8 cellular contexts compared by ENCODE assay signal in the genomic region with DNA sequence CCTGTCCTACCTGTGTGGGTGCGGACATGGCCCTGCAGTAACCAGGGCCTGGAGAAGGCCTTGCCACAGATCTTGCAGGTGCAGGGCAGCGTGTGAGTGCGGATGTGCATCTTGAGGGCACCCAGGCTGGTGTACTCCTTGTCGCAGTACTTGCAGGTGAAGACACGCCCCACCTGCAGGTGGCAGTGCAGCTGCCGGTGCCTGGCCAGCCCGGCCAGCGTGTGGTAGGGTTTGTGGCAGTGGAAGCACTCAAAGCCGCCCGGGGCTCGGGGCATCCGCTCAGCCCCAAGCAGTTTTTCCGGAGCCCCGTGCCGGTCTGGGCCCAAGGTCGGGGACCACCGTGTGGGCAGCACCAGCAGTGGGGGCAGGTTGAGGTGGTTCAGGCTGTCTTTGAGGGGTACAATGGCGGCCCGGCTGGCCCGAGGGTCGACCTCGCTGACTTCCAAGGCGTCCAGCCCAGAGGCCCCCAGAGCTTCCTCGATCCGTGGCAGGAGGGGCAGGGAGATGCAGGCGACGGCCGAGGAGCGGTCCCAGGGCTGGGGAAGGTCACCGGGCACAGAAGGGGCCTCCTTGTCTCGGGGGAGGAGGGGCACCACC. TPM values are rescaled to one million over a fixed set of nuclear protein-coding genes. Genes with fewer than 3 reads are reported as not detected.
A peak's percentile ranks its signal among the peaks of the same experiment; 100 is the strongest.
DNase-seq lines count a peak whose midpoint lies in the region; ATAC-seq and TF ChIP-seq lines count a peak whose summit lies in the region.

No MANE protein-coding gene starts in this region.

- DNase-seq in AG09309 (ENCODE audit: low read depth) (no peak), dorsolateral prefrontal cortex (no peak), SW480 (ENCODE audit: low spot score) (no peak)

- ATAC-seq in GM19467 (IDR thresholded peaks at IDR 0.05; ENCODE audit: unreplicated experiment): peak; percentile 2
- ATAC-seq in GM18907 (IDR thresholded peaks at IDR 0.05; ENCODE audit: unreplicated experiment): no peak
- no peak for ATAC-seq in HG03342 (IDR thresholded peaks at IDR 0.05; ENCODE audit: unreplicated experiment)

- peak overlapping the region; percentile 83 for H3K27ac ChIP-seq in SU-DHL-6 (ENCODE audit: low read depth, low read length)
- peak overlapping the region in 47 of 59 donors; percentile 2 to 88 (median 66) for H3K27ac ChIP-seq in dorsolateral prefrontal cortex
- H3K27ac ChIP-seq in skin epidermis: peak overlapping the region in 13 of 21 experiments; percentile 18 to 92 (median 72)

- H3K4me3 ChIP-seq in AG09309 (ENCODE audit: control insufficient read depth, low read depth, low read length) (no peak overlapping the region), SU-DHL-6 (ENCODE audit: insufficient read depth, low read length, poor library complexity, severe bottlenecking) (peak overlapping the region; percentile 23), dorsolateral prefrontal cortex (no peak overlapping the region), skin epidermis (no peak overlapping the region)

- H3K9ac ChIP-seq in SU-DHL-6 (ENCODE audit: low read length): peak overlapping the region; percentile 51

- H3K27me3 ChIP-seq in SU-DHL-6 (ENCODE audit: low read length) (no peaks in the 10 kb centered on the region), dorsolateral prefrontal cortex (peaks cover 0 to 20% (median 4%) of the 10 kb centered on the region in 45 donors)

- H3K4me2 ChIP-seq in SU-DHL-6 (ENCODE audit: low read depth, low read length, poor library complexity, severe bottlenecking): peak overlapping the region; percentile 58

- H4K20me1 ChIP-seq in SU-DHL-6 (ENCODE audit: low read depth, low read length): no peaks in the 10 kb centered on the region

- H3K36me3 ChIP-seq in SU-DHL-6 (ENCODE audit: low read length): no peaks in the 10 kb centered on the region

- TF ChIP-seq CTCF in AG09309 (IDR thresholded peaks at IDR 0.05; ENCODE audit: control insufficient read depth, insufficient read depth, low read depth, low read length, missing control alignments) (peak; percentile 9), SU-DHL-6 (IDR thresholded peaks at IDR 0.05; ENCODE audit: insufficient read depth, low read length, poor library complexity, severe bottlenecking) (peak; percentile 63), dorsolateral prefrontal cortex (IDR thresholded peaks at IDR 0.05 in 54 of 56, conservative IDR thresholded peaks at IDR 0.05 in 2 of 56; ENCODE audit: low read depth in 1 of 56, partially characterized antibody in 56 of 56) (peak in 11 of 56 donors; percentile 10 to 36 (median 17))

- no peaks in the 10 kb centered on the region for H3K9me3 ChIP-seq in SU-DHL-6 (ENCODE audit: insufficient read depth, low read length)

- H3F3A ChIP-seq in SU-DHL-6 (ENCODE audit: insufficient read depth): peaks cover 14% of the 10 kb centered on the region

- peak overlapping the region; percentile 59 for H2AFZ ChIP-seq in SU-DHL-6 (ENCODE audit: low read depth, low read length, severe bottlenecking)

- intact Hi-C loops in dorsolateral prefrontal cortex (cut with DNase I): no loop called here

- H3K9me2 ChIP-seq in SU-DHL-6 (replicated peaks; ENCODE audit: insufficient read depth, low read length): no peaks in the 10 kb centered on the region

- H3K79me2 ChIP-seq in SU-DHL-6 (ENCODE audit: insufficient read depth, low read length): no peaks in the 10 kb centered on the region

RNA-seq across cellular contexts. Expression of a gene that starts 5.1 kb away (rescaled TPM):
- total RNA-seq in dorsolateral prefrontal cortex: 1 to 10 TPM in 49 of 120 experiments, under 1 TPM in 62, not detected in 9; 0.26 to 2.6 (median 0.90) TPM

RNA-seq across cellular contexts. Expression of a gene that starts 18.3 kb away (rescaled TPM):
- 100 to 1,000 TPM in 5 of 120 experiments, 10 to 100 TPM in 115; 44.3 to 110 (median 70.6) TPM for total RNA-seq in dorsolateral prefrontal cortex

RNA-seq across cellular contexts. Expression of a gene that starts 25.0 kb away (rescaled TPM):
- total RNA-seq in dorsolateral prefrontal cortex: 10 to 100 TPM; 15.1 to 52.4 (median 24.8) TPM

RNA-seq across cellular contexts. Expression of a gene that starts 25.1 kb away (rescaled TPM):
- total RNA-seq in dorsolateral prefrontal cortex: 10 to 100 TPM; 14.1 to 40.3 (median 24.0) TPM

RNA-seq across cellular contexts. Expression of a gene that starts 30.3 kb away (rescaled TPM):
- 10 to 100 TPM in 119 of 120 experiments, 1 to 10 TPM in 1; 8.7 to 94.0 (median 30.1) TPM for total RNA-seq in dorsolateral prefrontal cortex
